ENCODE assay signal across 1 cellular context in the genomic region with DNA sequence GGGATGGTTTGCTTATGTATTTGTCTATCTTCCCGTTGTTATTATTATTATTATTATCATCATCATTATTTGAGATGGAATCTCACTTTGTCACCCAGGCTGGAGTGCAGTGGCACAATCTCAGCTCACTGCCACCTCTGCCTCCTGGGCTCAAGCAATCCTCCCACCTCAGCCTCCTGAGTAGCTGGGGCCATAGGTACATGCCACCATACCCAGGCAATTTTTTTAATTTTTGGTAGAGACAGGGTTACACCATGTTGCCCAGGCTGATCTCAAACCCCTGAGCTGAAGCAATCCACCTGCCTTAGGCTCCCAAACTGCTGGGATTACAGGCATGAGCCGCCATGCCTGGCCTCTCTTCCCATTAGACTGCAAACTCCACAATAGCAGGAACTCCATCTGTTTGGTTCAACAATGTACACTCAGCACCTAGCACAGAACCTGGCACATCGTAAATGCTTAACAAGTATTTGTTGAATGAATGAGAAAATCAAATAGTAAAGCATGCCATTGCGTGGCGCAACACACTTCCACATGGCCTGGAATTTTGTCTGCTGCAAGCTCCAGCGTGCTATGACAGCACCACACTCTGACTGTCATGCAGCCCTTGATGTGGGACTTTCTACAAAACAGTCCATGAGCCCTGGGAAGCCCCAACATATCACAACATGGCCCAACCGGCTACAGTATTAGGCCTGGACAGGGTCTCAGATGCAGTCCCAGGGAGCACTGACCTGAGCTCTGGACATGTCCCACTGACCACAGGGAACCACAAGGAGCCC.
TF ChIP-seq lines count a peak whose summit lies in the region.

No MANE protein-coding gene starts in this region.

TF ChIP-seq in HepG2, 621 proteins besides CTCF, POLR2A, EP300 and RAD21 (continued from another document):
- TF ChIP-seq, protein P1, sequence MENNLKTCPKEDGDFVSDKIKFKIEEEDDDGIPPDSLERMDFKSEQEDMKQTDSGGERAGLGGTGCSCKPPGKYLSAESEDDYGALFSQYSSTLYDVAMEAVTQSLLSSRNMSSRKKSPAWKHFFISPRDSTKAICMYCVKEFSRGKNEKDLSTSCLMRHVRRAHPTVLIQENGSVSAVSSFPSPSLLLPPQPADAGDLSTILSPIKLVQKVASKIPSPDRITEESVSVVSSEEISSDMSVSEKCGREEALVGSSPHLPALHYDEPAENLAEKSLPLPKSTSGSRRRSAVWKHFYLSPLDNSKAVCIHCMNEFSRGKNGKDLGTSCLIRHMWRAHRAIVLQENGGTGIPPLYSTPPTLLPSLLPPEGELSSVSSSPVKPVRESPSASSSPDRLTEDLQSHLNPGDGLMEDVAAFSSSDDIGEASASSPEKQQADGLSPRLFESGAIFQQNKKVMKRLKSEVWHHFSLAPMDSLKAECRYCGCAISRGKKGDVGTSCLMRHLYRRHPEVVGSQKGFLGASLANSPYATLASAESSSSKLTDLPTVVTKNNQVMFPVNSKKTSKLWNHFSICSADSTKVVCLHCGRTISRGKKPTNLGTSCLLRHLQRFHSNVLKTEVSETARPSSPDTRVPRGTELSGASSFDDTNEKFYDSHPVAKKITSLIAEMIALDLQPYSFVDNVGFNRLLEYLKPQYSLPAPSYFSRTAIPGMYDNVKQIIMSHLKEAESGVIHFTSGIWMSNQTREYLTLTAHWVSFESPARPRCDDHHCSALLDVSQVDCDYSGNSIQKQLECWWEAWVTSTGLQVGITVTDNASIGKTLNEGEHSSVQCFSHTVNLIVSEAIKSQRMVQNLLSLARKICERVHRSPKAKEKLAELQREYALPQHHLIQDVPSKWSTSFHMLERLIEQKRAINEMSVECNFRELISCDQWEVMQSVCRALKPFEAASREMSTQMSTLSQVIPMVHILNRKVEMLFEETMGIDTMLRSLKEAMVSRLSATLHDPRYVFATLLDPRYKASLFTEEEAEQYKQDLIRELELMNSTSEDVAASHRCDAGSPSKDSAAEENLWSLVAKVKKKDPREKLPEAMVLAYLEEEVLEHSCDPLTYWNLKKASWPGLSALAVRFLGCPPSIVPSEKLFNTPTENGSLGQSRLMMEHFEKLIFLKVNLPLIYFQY (CRISPR knock-in tag; IDR thresholded peaks at IDR 0.05; ENCODE audit: borderline replicate concordance), result peak; percentile 52; the same call in 1 of the 2 replicates
- peak; percentile 39; the same call in 1 of the 2 replicates for TF ChIP-seq ZNF644 (CRISPR knock-in tag; IDR thresholded peaks at IDR 0.05; ENCODE audit: low read depth)
- TF ChIP-seq POGZ (CRISPR knock-in tag; IDR thresholded peaks at IDR 0.05), result no peak
- no peak for TF ChIP-seq NFYB (CRISPR knock-in tag; IDR thresholded peaks at IDR 0.05)
- peak; percentile 88 for TF ChIP-seq ZMYM3 (CRISPR knock-in tag; IDR thresholded peaks at IDR 0.05)
- peak; percentile 32; the same call in 1 of the 2 replicates for TF ChIP-seq ZNF788 (CRISPR knock-in tag; IDR thresholded peaks at IDR 0.05; ENCODE audit: borderline replicate concordance)
- TF ChIP-seq, protein P2, sequence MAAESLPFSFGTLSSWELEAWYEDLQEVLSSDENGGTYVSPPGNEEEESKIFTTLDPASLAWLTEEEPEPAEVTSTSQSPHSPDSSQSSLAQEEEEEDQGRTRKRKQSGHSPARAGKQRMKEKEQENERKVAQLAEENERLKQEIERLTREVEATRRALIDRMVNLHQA (CRISPR knock-in tag; IDR thresholded peaks at IDR 0.05), result no peak
- TF ChIP-seq, protein P3, sequence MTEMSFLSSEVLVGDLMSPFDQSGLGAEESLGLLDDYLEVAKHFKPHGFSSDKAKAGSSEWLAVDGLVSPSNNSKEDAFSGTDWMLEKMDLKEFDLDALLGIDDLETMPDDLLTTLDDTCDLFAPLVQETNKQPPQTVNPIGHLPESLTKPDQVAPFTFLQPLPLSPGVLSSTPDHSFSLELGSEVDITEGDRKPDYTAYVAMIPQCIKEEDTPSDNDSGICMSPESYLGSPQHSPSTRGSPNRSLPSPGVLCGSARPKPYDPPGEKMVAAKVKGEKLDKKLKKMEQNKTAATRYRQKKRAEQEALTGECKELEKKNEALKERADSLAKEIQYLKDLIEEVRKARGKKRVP (CRISPR knock-in tag; IDR thresholded peaks at IDR 0.05), result peak in 1 of 2 experiments; percentile 91; a peak in 2 of 4 replicates
- 0 out of 2 replicates have a peak, but pooled peaks have one; percentile 70 for TF ChIP-seq ZNF12 (CRISPR knock-in tag; IDR thresholded peaks at IDR 0.05)
- TF ChIP-seq, protein P4, sequence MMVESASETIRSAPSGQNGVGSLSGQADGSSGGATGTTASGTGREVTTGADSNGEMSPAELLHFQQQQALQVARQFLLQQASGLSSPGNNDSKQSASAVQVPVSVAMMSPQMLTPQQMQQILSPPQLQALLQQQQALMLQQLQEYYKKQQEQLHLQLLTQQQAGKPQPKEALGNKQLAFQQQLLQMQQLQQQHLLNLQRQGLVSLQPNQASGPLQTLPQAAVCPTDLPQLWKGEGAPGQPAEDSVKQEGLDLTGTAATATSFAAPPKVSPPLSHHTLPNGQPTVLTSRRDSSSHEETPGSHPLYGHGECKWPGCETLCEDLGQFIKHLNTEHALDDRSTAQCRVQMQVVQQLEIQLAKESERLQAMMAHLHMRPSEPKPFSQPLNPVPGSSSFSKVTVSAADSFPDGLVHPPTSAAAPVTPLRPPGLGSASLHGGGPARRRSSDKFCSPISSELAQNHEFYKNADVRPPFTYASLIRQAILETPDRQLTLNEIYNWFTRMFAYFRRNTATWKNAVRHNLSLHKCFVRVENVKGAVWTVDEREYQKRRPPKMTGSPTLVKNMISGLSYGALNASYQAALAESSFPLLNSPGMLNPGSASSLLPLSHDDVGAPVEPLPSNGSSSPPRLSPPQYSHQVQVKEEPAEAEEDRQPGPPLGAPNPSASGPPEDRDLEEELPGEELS (CRISPR knock-in tag; IDR thresholded peaks at IDR 0.05), result peak; percentile 33; the same call in 1 of the 2 replicates
- TF ChIP-seq BRCA1 (CRISPR knock-in tag; IDR thresholded peaks at IDR 0.05), result no peak
- TF ChIP-seq YEATS2 (CRISPR knock-in tag; IDR thresholded peaks at IDR 0.05; ENCODE audit: borderline replicate concordance), result peak; percentile 25; the same call in 1 of the 2 replicates
- TF ChIP-seq MYC (CRISPR knock-in tag; IDR thresholded peaks at IDR 0.05; ENCODE audit: borderline replicate concordance), result peak; percentile 75; the same call in 1 of the 2 replicates
- TF ChIP-seq MIXL1 (CRISPR knock-in tag; IDR thresholded peaks at IDR 0.05), result no peak; the same call in 1 of the 2 replicates
- no peak for TF ChIP-seq FOXA1 (IDR thresholded peaks at IDR 0.05)
- peak; percentile 68; the same call in 1 of the 2 replicates for TF ChIP-seq FOXA1 (CRISPR knock-in tag; IDR thresholded peaks at IDR 0.05)
- TF ChIP-seq SAP130 (CRISPR knock-in tag; IDR thresholded peaks at IDR 0.05; ENCODE audit: low read depth), result peak; percentile 93
- TF ChIP-seq, protein P5, sequence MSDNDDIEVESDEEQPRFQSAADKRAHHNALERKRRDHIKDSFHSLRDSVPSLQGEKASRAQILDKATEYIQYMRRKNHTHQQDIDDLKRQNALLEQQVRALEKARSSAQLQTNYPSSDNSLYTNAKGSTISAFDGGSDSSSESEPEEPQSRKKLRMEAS (IDR thresholded peaks at IDR 0.05), result peak; percentile 89
- TF ChIP-seq, protein P6, sequence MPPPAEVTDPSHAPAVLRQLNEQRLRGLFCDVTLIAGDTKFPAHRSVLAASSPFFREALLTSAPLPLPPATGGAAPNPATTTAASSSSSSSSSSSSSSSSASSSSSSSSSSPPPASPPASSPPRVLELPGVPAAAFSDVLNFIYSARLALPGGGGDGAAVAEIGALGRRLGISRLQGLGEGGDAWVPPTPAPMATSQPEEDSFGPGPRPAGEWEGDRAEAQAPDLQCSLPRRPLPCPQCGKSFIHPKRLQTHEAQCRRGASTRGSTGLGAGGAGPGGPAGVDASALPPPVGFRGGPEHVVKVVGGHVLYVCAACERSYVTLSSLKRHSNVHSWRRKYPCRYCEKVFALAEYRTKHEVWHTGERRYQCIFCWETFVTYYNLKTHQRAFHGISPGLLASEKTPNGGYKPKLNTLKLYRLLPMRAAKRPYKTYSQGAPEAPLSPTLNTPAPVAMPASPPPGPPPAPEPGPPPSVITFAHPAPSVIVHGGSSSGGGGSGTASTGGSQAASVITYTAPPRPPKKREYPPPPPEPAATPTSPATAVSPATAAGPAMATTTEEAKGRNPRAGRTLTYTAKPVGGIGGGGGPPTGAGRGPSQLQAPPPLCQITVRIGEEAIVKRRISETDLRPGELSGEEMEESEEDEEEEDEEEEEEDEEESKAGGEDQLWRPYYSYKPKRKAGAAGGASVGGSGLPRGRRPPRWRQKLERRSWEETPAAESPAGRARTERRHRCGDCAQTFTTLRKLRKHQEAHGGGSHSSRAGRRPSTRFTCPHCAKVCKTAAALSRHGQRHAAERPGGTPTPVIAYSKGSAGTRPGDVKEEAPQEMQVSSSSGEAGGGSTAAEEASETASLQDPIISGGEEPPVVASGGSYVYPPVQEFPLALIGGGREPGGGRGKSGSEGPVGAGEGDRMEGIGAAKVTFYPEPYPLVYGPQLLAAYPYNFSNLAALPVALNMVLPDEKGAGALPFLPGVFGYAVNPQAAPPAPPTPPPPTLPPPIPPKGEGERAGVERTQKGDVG (CRISPR knock-in tag; IDR thresholded peaks at IDR 0.05; ENCODE audit: borderline replicate concordance), result peak; percentile 50; the same call in 1 of the 2 replicates
- 0 out of 2 replicates have a peak, but pooled peaks have one; percentile 51 for TF ChIP-seq NFKBIZ (CRISPR knock-in tag; IDR thresholded peaks at IDR 0.05)
- TF ChIP-seq, protein P7, sequence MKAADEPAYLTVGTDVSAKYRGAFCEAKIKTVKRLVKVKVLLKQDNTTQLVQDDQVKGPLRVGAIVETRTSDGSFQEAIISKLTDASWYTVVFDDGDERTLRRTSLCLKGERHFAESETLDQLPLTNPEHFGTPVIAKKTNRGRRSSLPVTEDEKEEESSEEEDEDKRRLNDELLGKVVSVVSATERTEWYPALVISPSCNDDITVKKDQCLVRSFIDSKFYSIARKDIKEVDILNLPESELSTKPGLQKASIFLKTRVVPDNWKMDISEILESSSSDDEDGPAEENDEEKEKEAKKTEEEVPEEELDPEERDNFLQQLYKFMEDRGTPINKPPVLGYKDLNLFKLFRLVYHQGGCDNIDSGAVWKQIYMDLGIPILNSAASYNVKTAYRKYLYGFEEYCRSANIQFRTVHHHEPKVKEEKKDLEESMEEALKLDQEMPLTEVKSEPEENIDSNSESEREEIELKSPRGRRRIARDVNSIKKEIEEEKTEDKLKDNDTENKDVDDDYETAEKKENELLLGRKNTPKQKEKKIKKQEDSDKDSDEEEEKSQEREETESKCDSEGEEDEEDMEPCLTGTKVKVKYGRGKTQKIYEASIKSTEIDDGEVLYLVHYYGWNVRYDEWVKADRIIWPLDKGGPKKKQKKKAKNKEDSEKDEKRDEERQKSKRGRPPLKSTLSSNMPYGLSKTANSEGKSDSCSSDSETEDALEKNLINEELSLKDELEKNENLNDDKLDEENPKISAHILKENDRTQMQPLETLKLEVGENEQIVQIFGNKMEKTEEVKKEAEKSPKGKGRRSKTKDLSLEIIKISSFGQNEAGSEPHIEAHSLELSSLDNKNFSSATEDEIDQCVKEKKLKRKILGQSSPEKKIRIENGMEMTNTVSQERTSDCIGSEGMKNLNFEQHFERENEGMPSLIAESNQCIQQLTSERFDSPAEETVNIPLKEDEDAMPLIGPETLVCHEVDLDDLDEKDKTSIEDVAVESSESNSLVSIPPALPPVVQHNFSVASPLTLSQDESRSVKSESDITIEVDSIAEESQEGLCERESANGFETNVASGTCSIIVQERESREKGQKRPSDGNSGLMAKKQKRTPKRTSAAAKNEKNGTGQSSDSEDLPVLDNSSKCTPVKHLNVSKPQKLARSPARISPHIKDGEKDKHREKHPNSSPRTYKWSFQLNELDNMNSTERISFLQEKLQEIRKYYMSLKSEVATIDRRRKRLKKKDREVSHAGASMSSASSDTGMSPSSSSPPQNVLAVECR (CRISPR knock-in tag; IDR thresholded peaks at IDR 0.05; ENCODE audit: borderline replicate concordance), result peak; percentile 78
